1 cellular context compared by ENCODE assay signal in the genomic region with DNA sequence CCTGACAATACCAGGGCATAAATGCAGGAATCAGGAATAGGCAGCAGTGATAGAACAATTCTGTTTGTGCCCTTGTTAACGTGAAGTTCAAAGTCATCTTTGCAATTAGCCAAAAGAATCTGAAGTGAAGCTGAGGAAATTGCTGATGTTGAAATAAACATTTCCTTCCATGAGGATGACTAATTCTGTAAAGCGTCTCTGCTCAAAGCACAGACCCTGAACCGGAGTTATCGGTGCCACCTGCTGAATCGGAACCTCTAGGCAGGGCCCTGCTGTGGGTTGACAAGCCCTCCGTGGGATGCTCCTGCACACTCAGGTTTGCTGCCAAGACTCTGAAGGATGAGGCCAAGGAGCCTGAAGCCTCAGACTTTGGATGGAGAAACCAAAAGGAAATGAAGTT.
A peak's percentile ranks its signal among the peaks of the same experiment; 100 is the strongest.
TF ChIP-seq lines count a peak whose summit lies in the region.

No MANE protein-coding gene starts in this region.

TF ChIP-seq in K562, 482 proteins besides CTCF, POLR2A, EP300 and RAD21:
- no peak for TF ChIP-seq ELF2 (CRISPR knock-in tag; IDR thresholded peaks at IDR 0.05)
- TF ChIP-seq ZNF316 (IDR thresholded peaks at IDR 0.05): peak; percentile 80
- TF ChIP-seq KDM4B (IDR thresholded peaks at IDR 0.05; ENCODE audit: borderline replicate concordance in 2 of 2, low read depth in 1 of 2): no peak
- TF ChIP-seq, protein P1, sequence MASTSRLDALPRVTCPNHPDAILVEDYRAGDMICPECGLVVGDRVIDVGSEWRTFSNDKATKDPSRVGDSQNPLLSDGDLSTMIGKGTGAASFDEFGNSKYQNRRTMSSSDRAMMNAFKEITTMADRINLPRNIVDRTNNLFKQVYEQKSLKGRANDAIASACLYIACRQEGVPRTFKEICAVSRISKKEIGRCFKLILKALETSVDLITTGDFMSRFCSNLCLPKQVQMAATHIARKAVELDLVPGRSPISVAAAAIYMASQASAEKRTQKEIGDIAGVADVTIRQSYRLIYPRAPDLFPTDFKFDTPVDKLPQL (IDR thresholded peaks at IDR 0.05; ENCODE audit: extremely low read depth, insufficient read length): no peak
- peak; percentile 54; the same call in 1 of the 2 replicates for TF ChIP-seq C11orf30 (IDR thresholded peaks at IDR 0.05; ENCODE audit: low read depth)
